ENCODE assay signal across 8 cellular contexts in genomic region chr4:55312491-55313101, GRCh38. TPM values are rescaled to one million over a fixed set of nuclear protein-coding genes. Genes with fewer than 3 reads are reported as not detected.
A peak's percentile ranks its signal among the peaks of the same experiment; 100 is the strongest.
DNase-seq lines count a peak whose midpoint lies in the region; ATAC-seq, FAIRE-seq and TF ChIP-seq lines count a peak whose summit lies in the region.

No MANE protein-coding gene starts in this region.

- H3K27ac ChIP-seq in breast epithelium = no peak overlapping the region
- no peak overlapping the region for H3K27ac ChIP-seq in thyroid gland

- FAIRE-seq in RCC 7860 (lab: Jason Lieb, UNC) = no peak

- no peaks in the 10 kb centered on the region for H3K36me3 ChIP-seq in breast epithelium
- H3K36me3 ChIP-seq in thyroid gland = no peaks in the 10 kb centered on the region

- TF ChIP-seq CTCF in AG04449 (IDR thresholded peaks at IDR 0.05; ENCODE audit: insufficient read depth, low read length, missing control alignments) = peak; percentile 72
- peak; percentile 72 for TF ChIP-seq CTCF in GM12874 (IDR thresholded peaks at IDR 0.05; ENCODE audit: insufficient read depth, low read depth, low read length)
- TF ChIP-seq CTCF in breast epithelium (IDR thresholded peaks at IDR 0.05) = peak in 2 of 3 donors; percentile 40 to 42
- TF ChIP-seq CTCF in thyroid gland (IDR thresholded peaks at IDR 0.05) = peak in 4 of 6 experiments; percentile 17 to 49 (median 30)

- H3K4me3 ChIP-seq in AG04449 (ENCODE audit: low read depth, low read length) = no peak overlapping the region
- H3K4me3 ChIP-seq in breast epithelium = no peak overlapping the region
- no peak overlapping the region for H3K4me3 ChIP-seq in thyroid gland (replicated peaks in 1 of 3)

- intact Hi-C loops in breast epithelium (cut with DNase I; ENCODE audit: low total_unique reads) (no loop called here), left colon (cut with DNase I, micrococcal nuclease) (loop anchor here in 1 of 2 donors (10.0 kb wide), 1 partner anchor 318 kb away; no protein-coding TSS in a partner anchor), thyroid gland (cut with DNase I) (no loop called here)

- H3K9me3 ChIP-seq in breast epithelium = no peaks in the 10 kb centered on the region
- no peaks in the 10 kb centered on the region for H3K9me3 ChIP-seq in thyroid gland

- POLR2A ChIA-PET in AG04449 (lab: Yijun Ruan, JAX) = no interaction called here

- no peaks in the 10 kb centered on the region for H3K4me1 ChIP-seq in breast epithelium
- no peaks in the 10 kb centered on the region for H3K4me1 ChIP-seq in thyroid gland

- ATAC-seq in HG03095 (IDR thresholded peaks at IDR 0.05; ENCODE audit: unreplicated experiment) (peak; percentile 50), left colon (peak; percentile 66)

- TF ChIP-seq POLR2A in breast epithelium (IDR thresholded peaks at IDR 0.05) (no peak), thyroid gland (IDR thresholded peaks at IDR 0.05) (no peak)

- DNase-seq in AG04449 (ENCODE audit: low read depth, low spot score) (no peak), RCC 7860 (ENCODE audit: low spot score) (peak; percentile 21), breast epithelium (ENCODE audit: low spot score in 2 of 2) (no peak), left colon (peak; percentile 28 to 29), thyroid gland (peak; percentile 6 to 11), amniotic stem cell (lab: John Stamatoyannopoulos, UW) (no peak)

- H3K27me3 ChIP-seq in breast epithelium = no peaks in the 10 kb centered on the region
- no peaks in the 10 kb centered on the region for H3K27me3 ChIP-seq in thyroid gland

- CTCF ChIA-PET in AG04449 (lab: Yijun Ruan, JAX) = interaction anchor here (0.8 to 5.3 kb wide), 25 partner anchors 9 to 984 kb away, joined by 3 to 72 read pairs (median 3); partner anchors contain the start of gene SRD5A3

- 97 to 100% methylated on average over 1 of the region's 1 CpG for WGBS in thyroid gland, 2 donors

RNA-seq across cellular contexts. Expression of gene SRD5A3, which starts 33.4 kb away (rescaled TPM):
- total RNA-seq in breast epithelium (10 to 100 TPM; 13.9 to 20.3 (median 14.4) TPM), left colon (10 to 100 TPM; 14.1 to 16.2 TPM), thyroid gland (10 to 100 TPM in 1 of 4 donors, 1 to 10 TPM in 3; 2.7 to 12.0 (median 7.0) TPM)

Comparison
In these comparisons a context has a peak if more than half of its experiments do, and no peak if none do; other contexts are left out.
1. DNase-seq: peak in RCC 7860 (single experiment), left colon (2 of 2) and thyroid gland (2 of 2); none in AG04449 (single experiment), breast epithelium (0 of 2) and amniotic stem cell (single experiment).
2. Peak in every context shown above with its lines, with median percentiles within 50 percentile points of each other: CTCF ChIP-seq.